In genomic region chr9:109950710-109951443, GRCh38 we compare ENCODE assay signal across 11 cellular contexts.
DNase-seq lines count a peak whose midpoint lies in the region; ATAC-seq and TF ChIP-seq lines count a peak whose summit lies in the region.
"Had no signal": no experiment of that assay in that cellular context is flagged by ENCODE, and none has a peak within 500 bp of the region (broad histone marks: within the 10 kb centered on the region; RNA-seq: fewer than 3 reads in every experiment).

No MANE protein-coding gene starts in this region.

- CTCF ChIA-PET in CD4-positive, alpha-beta T cell (lab: Charles Lee): no interaction called here
- CTCF ChIA-PET in PC-3 (lab: Charles Lee): no interaction called here

- no peaks in the 10 kb centered on the region for H3K79me2 ChIP-seq in PC-3 (ENCODE audit: low read length)

- no peaks in the 10 kb centered on the region for H3K9me3 Mint-ChIP-seq in CD4-positive, alpha-beta T cell
- H3K9me3 Mint-ChIP-seq in activated T-helper 2 cell treated with anti-CD3 and anti-CD28 coated beads, Interferon-gamma antibody, Interleukin-2, Interleukin-4, amounts not matched to agents 10 μg/mL and 5 μg/mL and 100 μg/mL, durations not matched to agents 14 hours and 24 hours and 36 hours: no peaks in the 10 kb centered on the region

- H3K4me3 ChIP-seq in PC-3 (ENCODE audit: low read length): no peak overlapping the region
- no peak overlapping the region for H3K4me3 ChIP-seq in lower lobe of right lung
- H3K4me3 ChIP-seq: heart right ventricle had no signal

- H3K4me3 Mint-ChIP-seq in CD4-positive, alpha-beta T cell: no peak overlapping the region
- peak overlapping the region; percentile 57 for H3K4me3 Mint-ChIP-seq in activated T-helper 2 cell treated with anti-CD3 and anti-CD28 coated beads, Interferon-gamma antibody, Interleukin-2, Interleukin-4, amounts not matched to agents 10 μg/mL and 5 μg/mL and 100 μg/mL, durations not matched to agents 14 hours and 24 hours and 36 hours (ENCODE audit: low read depth)

- H3K9me2 ChIP-seq in PC-3 (replicated peaks; ENCODE audit: low read length): no peaks in the 10 kb centered on the region

- ATAC-seq in CD4-positive, alpha-beta T cell (ENCODE audit: poor library complexity): peak; percentile 34
- peak; percentile 58 for ATAC-seq in GM18519 (IDR thresholded peaks at IDR 0.05; ENCODE audit: low FRiP score, unreplicated experiment)
- peak; percentile 48 for ATAC-seq in HG03159 (IDR thresholded peaks at IDR 0.05; ENCODE audit: unreplicated experiment)
- ATAC-seq in HG02623 (IDR thresholded peaks at IDR 0.05; ENCODE audit: unreplicated experiment): no peak
- no peak for ATAC-seq in PC-3
- no peak for ATAC-seq in lower lobe of right lung
- no peak for ATAC-seq in HG03097 (IDR thresholded peaks at IDR 0.05; ENCODE audit: low FRiP score, unreplicated experiment)

- H3K36me3 Mint-ChIP-seq in CD4-positive, alpha-beta T cell (ENCODE audit: low read depth): no peaks in the 10 kb centered on the region
- H3K36me3 Mint-ChIP-seq in activated T-helper 2 cell treated with anti-CD3 and anti-CD28 coated beads, Interferon-gamma antibody, Interleukin-2, Interleukin-4, amounts not matched to agents 10 μg/mL and 5 μg/mL and 100 μg/mL, durations not matched to agents 14 hours and 24 hours and 36 hours (ENCODE audit: low read depth): peaks cover 8% of the 10 kb centered on the region

- no peak for TF ChIP-seq CTCF in CD4-positive, alpha-beta T cell (IDR thresholded peaks at IDR 0.05)
- TF ChIP-seq CTCF in PC-3 (conservative IDR thresholded peaks at IDR 0.05; ENCODE audit: low read depth, low read length) (no peak), lower lobe of right lung (IDR thresholded peaks at IDR 0.05) (no peak)

- H3K27ac Mint-ChIP-seq in CD4-positive, alpha-beta T cell: peak overlapping the region; percentile 62
- H3K27ac Mint-ChIP-seq in activated T-helper 2 cell treated with anti-CD3 and anti-CD28 coated beads, Interferon-gamma antibody, Interleukin-2, Interleukin-4, amounts not matched to agents 10 μg/mL and 5 μg/mL and 100 μg/mL, durations not matched to agents 14 hours and 24 hours and 36 hours: peak overlapping the region; percentile 93

- H3K4me1 ChIP-seq in PC-3 (ENCODE audit: insufficient read depth, low read length): no peaks in the 10 kb centered on the region
- H3K4me1 ChIP-seq in lower lobe of right lung: no peaks in the 10 kb centered on the region

- intact Hi-C loops in CD4-positive, alpha-beta T cell (cut with DNase I, micrococcal nuclease): no loop called here
- intact Hi-C loops in activated T-helper 2 cell treated with anti-CD3 and anti-CD28 coated beads, Interferon-gamma antibody, Interleukin-2, Interleukin-4, amounts not matched to agents 10 μg/mL and 5 μg/mL and 100 μg/mL, durations not matched to agents 14 hours and 24 hours and 36 hours (cut with micrococcal nuclease): loop anchor here (1.0 to 2.0 kb wide), 6 partner anchors 13 to 100 kb away; no protein-coding TSS in a partner anchor
- intact Hi-C loops in PC-3 (cut with micrococcal nuclease): no loop called here
- intact Hi-C loops in lower lobe of right lung (cut with DNase I): no loop called here

- POLR2A ChIA-PET in CD4-positive, alpha-beta T cell (lab: Charles Lee): interaction anchor here (0.9 to 2.0 kb wide), 5 partner anchors 13 to 101 kb away, joined by 3 to 16 read pairs (median 3); no protein-coding TSS in a partner anchor
- POLR2A ChIA-PET in PC-3 (lab: Charles Lee; ENCODE audit: unreplicated experiment): no interaction called here

- no peaks in the 10 kb centered on the region for H3K27me3 Mint-ChIP-seq in CD4-positive, alpha-beta T cell
- H3K27me3 Mint-ChIP-seq in activated T-helper 2 cell treated with anti-CD3 and anti-CD28 coated beads, Interferon-gamma antibody, Interleukin-2, Interleukin-4, amounts not matched to agents 10 μg/mL and 5 μg/mL and 100 μg/mL, durations not matched to agents 14 hours and 24 hours and 36 hours (ENCODE audit: low read depth): no peaks in the 10 kb centered on the region

- no peak overlapping the region for H3K9ac ChIP-seq in PC-3 (ENCODE audit: low read length)

- H4K20me1 ChIP-seq in PC-3 (ENCODE audit: low read length): no peaks in the 10 kb centered on the region

- no peaks in the 10 kb centered on the region for H3K27me3 ChIP-seq in CD4-positive, alpha-beta T cell (ENCODE audit: control insufficient read depth, insufficient read depth, low read length)
- H3K27me3 ChIP-seq in PC-3 (ENCODE audit: low read length) (no peaks in the 10 kb centered on the region), lower lobe of right lung (ENCODE audit: low read depth) (no peaks in the 10 kb centered on the region)
- H3K27me3 ChIP-seq: heart right ventricle had no signal

- no peak overlapping the region for H2AFZ ChIP-seq in PC-3 (ENCODE audit: low read length)

- H3F3A ChIP-seq in PC-3 (ENCODE audit: low read length, unreplicated experiment): no peaks in the 10 kb centered on the region

- H3K4me1 Mint-ChIP-seq in CD4-positive, alpha-beta T cell (ENCODE audit: low read depth): peaks cover 18% of the 10 kb centered on the region
- H3K4me1 Mint-ChIP-seq in activated T-helper 2 cell treated with anti-CD3 and anti-CD28 coated beads, Interferon-gamma antibody, Interleukin-2, Interleukin-4, amounts not matched to agents 10 μg/mL and 5 μg/mL and 100 μg/mL, durations not matched to agents 14 hours and 24 hours and 36 hours (ENCODE audit: low read depth): peaks cover 43% of the 10 kb centered on the region

- no peak overlapping the region for H3K4me2 ChIP-seq in PC-3 (ENCODE audit: low read length)

- H3K27ac ChIP-seq in CD4-positive, alpha-beta T cell (ENCODE audit: low read depth, low read length): no peak overlapping the region
- H3K27ac ChIP-seq in PC-3 (ENCODE audit: low read length) (no peak overlapping the region), lower lobe of right lung (no peak overlapping the region)
- H3K27ac ChIP-seq: heart right ventricle had no signal

- H3K36me3 ChIP-seq in PC-3 (ENCODE audit: low read depth, low read length) (no peaks in the 10 kb centered on the region), lower lobe of right lung (no peaks in the 10 kb centered on the region)
- H3K36me3 ChIP-seq: heart right ventricle had no signal

- no TSS peak for BruUV-seq in PC-3 (replicated peaks; lab: Mats Ljungman, UMichigan)

- no peaks in the 10 kb centered on the region for H3K9me3 ChIP-seq in CD4-positive, alpha-beta T cell (ENCODE audit: control insufficient read depth, low read length)
- H3K9me3 ChIP-seq in PC-3 (ENCODE audit: low read length) (no peaks in the 10 kb centered on the region), lower lobe of right lung (no peaks in the 10 kb centered on the region)
- H3K9me3 ChIP-seq: heart right ventricle had no signal

- no peak for DNase-seq in CD4-positive, alpha-beta T cell
- DNase-seq in activated T-helper 2 cell treated with anti-CD3 and anti-CD28 coated beads, Interferon-gamma antibody, Interleukin-2, Interleukin-4, amounts not matched to agents 10 μg/mL and 5 μg/mL and 100 μg/mL, durations not matched to agents 14 hours and 24 hours and 36 hours (ENCODE audit: low spot score): no peak
- DNase-seq in PC-3: no peak
- no peak for DNase-seq in lower lobe of right lung
- DNase-seq: GOT3, heart right ventricle, NCI-H2107 had no signal

Comparison
In these comparisons a context has a peak if more than half of its experiments do, and no peak if none do; other contexts are left out.
1. ATAC-seq: peak in CD4-positive, alpha-beta T cell (single experiment), GM18519 (single experiment) and HG03159 (single experiment); none in HG02623 (single experiment), PC-3 (single experiment), lower lobe of right lung (0 of 2) and HG03097 (single experiment).